Comparison of ENCODE assay signal across 30 cellular contexts in the genomic region with DNA sequence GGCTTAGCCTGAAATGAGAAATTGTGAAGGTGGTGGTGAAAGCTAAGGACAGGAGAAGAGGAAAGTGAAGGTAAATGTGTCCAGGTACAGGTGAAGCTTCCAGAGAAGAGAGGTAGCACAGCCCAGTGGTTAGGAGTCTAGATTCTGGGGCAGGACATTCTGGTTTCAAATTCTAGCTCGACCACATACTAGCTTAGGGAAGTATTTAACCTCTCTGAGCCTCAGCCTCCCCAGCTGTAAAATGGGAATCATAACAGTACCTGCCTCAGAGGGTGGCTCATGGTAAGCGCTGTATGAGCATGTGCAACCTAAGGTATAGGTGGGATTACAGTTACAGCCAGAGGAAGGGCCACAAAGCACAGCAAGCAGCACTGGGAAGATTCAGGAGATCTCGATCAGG. TPM values are rescaled to one million over a fixed set of nuclear protein-coding genes. Genes with fewer than 3 reads are reported as not detected.
DNase-seq lines count a peak whose midpoint lies in the region; ATAC-seq, FAIRE-seq and TF ChIP-seq lines count a peak whose summit lies in the region.
"Had no signal": no experiment of that assay in that cellular context is flagged by ENCODE, and none has a peak within 500 bp of the region (broad histone marks: within the 10 kb centered on the region; RNA-seq: fewer than 3 reads in every experiment).

No MANE protein-coding gene starts in this region.

- H3K18ac ChIP-seq in H1 (ENCODE audit: extremely low read depth, low read length) = no peak overlapping the region

- TF ChIP-seq EP300 in H1 (IDR thresholded peaks at IDR 0.05; ENCODE audit: borderline replicate concordance in 1 of 2, low read depth in 2 of 2, low read length in 2 of 2) = no peak
- TF ChIP-seq EP300 in sigmoid colon (IDR thresholded peaks at IDR 0.05) = no peak
- TF ChIP-seq EP300 in upper lobe of left lung (IDR thresholded peaks at IDR 0.05) = no peak

- in situ Hi-C loops in HAP-1 (cut with MboI; ENCODE audit: low sequenced_read_pairs) = no loop called here

- no peak for DNase-seq in H1 (ENCODE audit: low read depth in 1 of 2, low spot score in 2 of 2)
- no peak for DNase-seq in sigmoid colon
- DNase-seq in upper lobe of left lung = no peak
- no peak for DNase-seq in NCI-H2227 (lab: John Stamatoyannopoulos, UW; ENCODE audit: unreplicated experiment)
- DNase-seq in HAP-1 (ENCODE audit: low spot score in 2 of 2) = no peak
- DNase-seq: activated CD4-positive, alpha-beta T cell treated with anti-CD3 and anti-CD28 coated beads for 36 hours; activated CD8-positive, alpha-beta memory T cell treated with anti-CD3 and anti-CD28 coated beads, Interleukin-2, amount 50 U/mL, for 48 hours; activated CD8-positive, alpha-beta T cell treated with anti-CD3 and anti-CD28 coated beads for 36 hours; activated naive CD4-positive, alpha-beta T cell treated with anti-CD3 and anti-CD28 coated beads for 36 hours; body of pancreas; DMS53; glutamatergic neuron; NCI-H1048; NCI-H2107; Right ventricle myocardium superior; stimulated activated naive CD8-positive, alpha-beta T cell treated with anti-CD3 and anti-CD28 coated beads, Interleukin-15, Interleukin-2, amounts not matched to agents 100 U/mL and 50 U/mL, for 24 hours; T-helper 2 cell had no signal

- H3K4me3 ChIP-seq in H1 (ENCODE audit: extremely low read depth in 1 of 4, insufficient read depth in 2 of 4, low read depth in 3 of 4, low read length in 4 of 4) (no peak overlapping the region), sigmoid colon (no peak overlapping the region), upper lobe of left lung (no peak overlapping the region), HAP-1 (no peak overlapping the region)
- H3K4me3 ChIP-seq: BLaER1, body of pancreas, lung, smooth muscle cell had no signal

- no peak for FAIRE-seq in H1 (lab: Jason Lieb, UNC)
- FAIRE-seq: endothelial cell of umbilical vein, GM12892, keratinocyte had no signal

- intact Hi-C loops in sigmoid colon (cut with DNase I) = no loop called here

- WGBS in H1 (ENCODE audit: extremely low coverage in 1 of 2, insufficient coverage in 1 of 2, insufficient read length in 1 of 2, insufficient replicate concordance in 2 of 2, low coverage in 1 of 2, low lambda C conversion rate in 2 of 2, missing lambda C conversion rate in 1 of 2), 2 experiments = 94% methylated on average over 3 of the region's 3 CpGs; no CpG with 5 or more reads in 1 of the 2 experiments
- 89 to 91% methylated on average over 3 of the region's 3 CpGs for WGBS in sigmoid colon, 2 donors
- WGBS in upper lobe of left lung, 2 donors = 94% methylated on average over 3 of the region's 3 CpGs

- TF ChIP-seq CTCF in H1 (IDR thresholded peaks at IDR 0.05; ENCODE audit: control extremely low read depth in 1 of 3, insufficient read depth in 1 of 3, low read depth in 1 of 3, low read length in 3 of 3) (no peak), sigmoid colon (IDR thresholded peaks at IDR 0.05) (no peak), upper lobe of left lung (IDR thresholded peaks at IDR 0.05) (no peak)

- no peaks in the 10 kb centered on the region for H3K79me2 ChIP-seq in H1 (ENCODE audit: control insufficient read depth in 1 of 2, insufficient read depth in 2 of 2, low read length in 2 of 2)

- no peak for ATAC-seq in upper lobe of left lung (ENCODE audit: low FRiP score in 2 of 2)
- ATAC-seq in HG02885 (IDR thresholded peaks at IDR 0.05; ENCODE audit: poor library complexity, unreplicated experiment) = no peak
- no peak for ATAC-seq in HG03108 (IDR thresholded peaks at IDR 0.05; ENCODE audit: unreplicated experiment)
- ATAC-seq: activated CD4-positive, alpha-beta T cell treated with anti-CD3 and anti-CD28 coated beads for 36 hours; activated CD8-positive, alpha-beta T cell treated with anti-CD3 and anti-CD28 coated beads for 36 hours; body of pancreas; natural killer cell treated with Interleukin-12 subunit alpha and Interleukin-12 subunit beta and Interleukin-15 and Interleukin-18, amount 100 ng/mL, for 72 hours; Panc1; SK-N-SH treated with all-trans-retinoic acid at 6 μM for 48 hours; stimulated activated naive CD8-positive, alpha-beta T cell treated with anti-CD3 and anti-CD28 coated beads, Interleukin-15, Interleukin-2, amounts not matched to agents 100 U/mL and 50 U/mL, for 24 hours had no signal

- H2BK20ac ChIP-seq in H1 (ENCODE audit: low read length) = peak overlapping the region; percentile 97

- H2AFZ ChIP-seq in H1 (ENCODE audit: low read length) = no peak overlapping the region

- no peak overlapping the region for H4K8ac ChIP-seq in H1 (ENCODE audit: extremely low read depth, insufficient read depth, low read length)

- peak overlapping the region; percentile 90 for H2BK12ac ChIP-seq in H1 (ENCODE audit: low read depth, low read length)

- TF ChIP-seq RAD21 in H1 (IDR thresholded peaks at IDR 0.05 in 1 of 2, conservative IDR thresholded peaks at IDR 0.05 in 1 of 2; ENCODE audit: low read depth in 2 of 2, low read length in 2 of 2) = no peak

- no peaks in the 10 kb centered on the region for H3K79me1 ChIP-seq in H1 (ENCODE audit: low read depth, low read length)

- no peak overlapping the region for H4K5ac ChIP-seq in H1 (ENCODE audit: insufficient read length, low read depth, low read length)

- peak overlapping the region; percentile 20; the same call in 1 of the 2 replicates for H2BK5ac ChIP-seq in H1 (ENCODE audit: low read depth, low read length)

- no peaks in the 10 kb centered on the region for H3K27me3 ChIP-seq in H1 (replicated peaks in 1 of 4; ENCODE audit: control insufficient read depth in 3 of 4, extremely low read depth in 1 of 4, insufficient read depth in 3 of 4, low read length in 3 of 4)
- peaks cover 0 to 11% (median 0%) of the 10 kb centered on the region in 3 donors for H3K27me3 ChIP-seq in sigmoid colon
- no peaks in the 10 kb centered on the region for H3K27me3 ChIP-seq in upper lobe of left lung
- H3K27me3 ChIP-seq in HAP-1 (ENCODE audit: low read depth) = no peaks in the 10 kb centered on the region
- H3K27me3 ChIP-seq: BLaER1, body of pancreas had no signal

- CTCF ChIA-PET in H1 (lab: Charles Lee; ENCODE audit: partially characterized antibody) = interaction anchor here (0.8 to 14.3 kb wide), 22 partner anchors 9 to 154 kb away, joined by 3 to 232 read pairs (median 4); a partner anchor contains a TSS

- no peak overlapping the region for H3K14ac ChIP-seq in H1 (ENCODE audit: insufficient read length)

- peak overlapping the region; percentile 86 for H2AK5ac ChIP-seq in H1 (ENCODE audit: low read depth, low read length)

- peak overlapping the region; percentile 68 for H3K27ac ChIP-seq in angular gyrus (ENCODE audit: low read depth, low read length)
- H3K27ac ChIP-seq in H1 (ENCODE audit: low read depth, low read length) = no peak overlapping the region
- H3K27ac ChIP-seq in sigmoid colon = peak overlapping the region; percentile 11 to 69 (median 46)
- H3K27ac ChIP-seq in upper lobe of left lung = peak overlapping the region; percentile 60 to 88 (median 77)
- H3K27ac ChIP-seq: BLaER1 had no signal

- H3K9ac ChIP-seq in H1 (replicated peaks in 1 of 4; ENCODE audit: extremely low read depth in 1 of 4, low read depth in 3 of 4, low read length in 3 of 4) = no peak overlapping the region
- H3K9ac ChIP-seq: BLaER1 had no signal

- no peaks in the 10 kb centered on the region for H3K23me2 ChIP-seq in H1 (ENCODE audit: low read depth, low read length)

- H3K9me3 ChIP-seq in H1 (ENCODE audit: insufficient read depth in 2 of 2, low read depth in 1 of 2, low read length in 1 of 2) (no peaks in the 10 kb centered on the region), sigmoid colon (no peaks in the 10 kb centered on the region), upper lobe of left lung (no peaks in the 10 kb centered on the region), HAP-1 (no peaks in the 10 kb centered on the region)
- H3K9me3 ChIP-seq: BLaER1, body of pancreas had no signal

- H3K36me3 ChIP-seq in H1 (ENCODE audit: control insufficient read depth in 2 of 4, insufficient read depth in 4 of 4, low read length in 3 of 4) = no peaks in the 10 kb centered on the region
- no peaks in the 10 kb centered on the region for H3K36me3 ChIP-seq in sigmoid colon
- H3K36me3 ChIP-seq in upper lobe of left lung = no peaks in the 10 kb centered on the region
- H3K36me3 ChIP-seq in HAP-1 (replicated peaks) = no peaks in the 10 kb centered on the region
- H3K36me3 ChIP-seq: BLaER1 had no signal

- no peak overlapping the region for H3K23ac ChIP-seq in H1 (ENCODE audit: insufficient read length)

- H4K20me1 ChIP-seq in H1 (replicated peaks in 1 of 2; ENCODE audit: control insufficient read depth in 1 of 2, insufficient read depth in 2 of 2, low read length in 2 of 2) = no peaks in the 10 kb centered on the region
- H4K20me1 ChIP-seq: BLaER1 had no signal

- POLR2A ChIA-PET in H1 (lab: Charles Lee; ENCODE audit: partially characterized antibody) = interaction anchor here (0.7 to 14.8 kb wide), 6 partner anchors 9 to 189 kb away, joined by 3 to 160 read pairs (median 7); a partner anchor contains a TSS

- peak overlapping the region; percentile 73; the same call in 1 of the 2 replicates for H2BK15ac ChIP-seq in H1 (ENCODE audit: low read length)

- H2BK120ac ChIP-seq in H1 (replicated peaks; ENCODE audit: low read depth, low read length) = no peak overlapping the region

- no peak overlapping the region for H3K4me2 ChIP-seq in H1 (ENCODE audit: insufficient read depth in 1 of 2, low read depth in 2 of 2, low read length in 2 of 2)
- H3K4me2 ChIP-seq: BLaER1, smooth muscle cell had no signal

- H3K4ac ChIP-seq in H1 (replicated peaks; ENCODE audit: insufficient read length, low read depth, low read length) = no peak overlapping the region

- TF ChIP-seq POLR2A in H1 (IDR thresholded peaks at IDR 0.05; ENCODE audit: control extremely low read depth in 1 of 2, low read depth in 2 of 2, low read length in 2 of 2) = no peak
- no peak for TF ChIP-seq POLR2A in sigmoid colon (IDR thresholded peaks at IDR 0.05)
- TF ChIP-seq POLR2A in upper lobe of left lung (IDR thresholded peaks at IDR 0.05) = no peak

- no peak overlapping the region for H4K91ac ChIP-seq in H1 (replicated peaks; ENCODE audit: insufficient read length, low read length)

- H3K4me1 ChIP-seq in H1 (replicated peaks in 1 of 4; ENCODE audit: control insufficient read depth in 3 of 4, insufficient read depth in 4 of 4, low read length in 3 of 4) (peaks cover 13 to 26% (median 20%) of the 10 kb centered on the region in 4 experiments), sigmoid colon (no peaks in the 10 kb centered on the region), upper lobe of left lung (peaks cover 13 to 43% (median 25%) of the 10 kb centered on the region in 4 donors), HAP-1 (peaks cover 3% of the 10 kb centered on the region; the same call in 1 of the 2 replicates)
- H3K4me1 ChIP-seq: body of pancreas had no signal

- H3K56ac ChIP-seq in H1 (replicated peaks; ENCODE audit: insufficient read length, low read depth, low read length) = no peak overlapping the region

RNA-seq across cellular contexts. Expression of a gene that starts 55.2 kb away (rescaled TPM):
- 101 and 106 TPM in 2 replicates for total RNA-seq in H1 (2021; fragmentation: NEBNext Ultra II Directional; extraction: Animal tissue kit (Norgen Biotek cat#: 25700))
- 102 and 120 TPM in 2 replicates for polyA plus RNA-seq in H1 (2011; rRNA removed)
- 88.6 TPM for polyA plus RNA-seq in H1 (2011; cell fraction: cytosol; rRNA removed)
- 154 TPM for polyA plus RNA-seq in H1 (2011; cell fraction: nucleus; rRNA removed)
- polyA plus RNA-seq in H1 (2012, experiment 1 of 2) = 74.4 to 110 TPM (median 100 TPM) in 4 replicates
- 97.8 TPM for polyA plus RNA-seq in H1 (2012, experiment 2 of 2)
- polyA plus RNA-seq in H1 (2013, experiment 1 of 2) = 130 TPM
- 120 TPM for polyA plus RNA-seq in H1 (2013, experiment 2 of 2)
- polyA minus RNA-seq in H1 (2011; rRNA and poly(A)+ RNA removed) = 292 and 318 TPM in 2 replicates
- polyA minus RNA-seq in H1 (2011; cell fraction: cytosol; rRNA and poly(A)+ RNA removed) = 143 TPM
- 96.9 TPM for polyA minus RNA-seq in H1 (2011; cell fraction: nucleus; rRNA and poly(A)+ RNA removed)
- total RNA-seq in sigmoid colon = 10 to 100 TPM in 3 of 4 donors, 1 to 10 TPM in 1; 8.6 to 19.4 (median 13.4) TPM
- 10 to 100 TPM in 2 of 3 donors, 1 to 10 TPM in 1; 9.0 to 47.2 (median 11.8) TPM for polyA plus RNA-seq in sigmoid colon
- total RNA-seq in upper lobe of left lung = 100 to 1,000 TPM in 1 of 6 donors, 10 to 100 TPM in 5; 41.3 to 133 (median 81.6) TPM
- total RNA-seq: activated CD4-positive, alpha-beta T cell treated with anti-CD3 and anti-CD28 coated beads for 36 hours; activated naive CD4-positive, alpha-beta T cell treated with anti-CD3 and anti-CD28 coated beads for 36 hours; activated T-helper 1 cell treated with anti-CD3 and anti-CD28 coated beads, Interleukin-12 subunit alpha, Interleukin-12 subunit beta, Interleukin-2, Interleukin-4 antibody, amounts not matched to agents 30 ng/mL and 10 ng/mL and 1 ng/mL, durations not matched to agents 14 hours and 24 hours and 36 hours had no signal
